25 cellular contexts compared by ENCODE assay signal in the genomic region with DNA sequence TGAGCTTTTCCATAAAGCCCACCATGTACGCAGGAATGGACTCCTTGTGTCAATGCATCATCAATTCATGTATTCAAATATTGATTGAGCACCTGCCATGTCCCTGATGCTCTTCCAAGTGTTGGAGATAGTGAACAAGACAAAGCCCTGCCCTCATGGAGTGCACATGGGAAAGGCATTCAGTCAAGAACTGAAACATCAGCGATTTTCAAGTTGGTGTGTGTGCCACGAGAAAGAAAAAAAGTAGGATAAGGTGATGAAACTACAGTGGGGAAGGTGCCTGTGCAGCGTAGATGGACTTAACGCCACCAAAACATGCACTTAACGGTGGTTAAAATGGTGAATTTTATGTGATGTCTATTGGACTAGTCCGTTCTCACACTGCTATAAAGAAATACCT.
DNase-seq lines count a peak whose midpoint lies in the region; ATAC-seq, FAIRE-seq and TF ChIP-seq lines count a peak whose summit lies in the region.
"Had no signal": no experiment of that assay in that cellular context is flagged by ENCODE, and none has a peak within 500 bp of the region (broad histone marks: within the 10 kb centered on the region; RNA-seq: fewer than 3 reads in every experiment).

No MANE protein-coding gene starts in this region.

- H3K4me1 ChIP-seq in HepG2 (ENCODE audit: insufficient read depth, low read length) (no peaks in the 10 kb centered on the region), right lobe of liver (peaks cover 0 to 7% (median 0%) of the 10 kb centered on the region in 4 donors), astrocyte (ENCODE audit: insufficient read depth, low read length) (peaks cover 8% of the 10 kb centered on the region)

- H3K79me2 ChIP-seq in HepG2 (ENCODE audit: insufficient read depth, low read length), result no peaks in the 10 kb centered on the region
- H3K79me2 ChIP-seq in astrocyte (ENCODE audit: insufficient read depth, low read length), result no peaks in the 10 kb centered on the region

- ATAC-seq in HepG2, result no peak
- no peak for ATAC-seq in right lobe of liver
- ATAC-seq: GM12878 had no signal

- BruUV-seq in HepG2 (replicated peaks; lab: Mats Ljungman, UMichigan), result no TSS peak

- no peak for DNase-seq in HepG2 (ENCODE audit: low spot score)
- no peak for DNase-seq in right lobe of liver
- DNase-seq in astrocyte (ENCODE audit: low read depth), result no peak
- peak; percentile 49 for DNase-seq in mesenteric fat pad (ENCODE audit: low spot score)
- DNase-seq in NOMO-1 treated with DMSO at 0.1 percent for 48 hours (lab: John Stamatoyannopoulos, UW; ENCODE audit: unreplicated experiment), result no peak
- no peak for DNase-seq in NCI-H446 (lab: John Stamatoyannopoulos, UW)
- DNase-seq: ACHN; BE2C; C1 segment of cervical spinal cord; CD4-positive, alpha-beta memory T cell; CD4-positive, CD25-positive, alpha-beta regulatory T cell; CD8-positive, alpha-beta memory T cell; COR-L47; DMS 273 treated with DMSO at 0.1 percent for 48 hours; DMS153; DMS53; DMS79; DND-41; GDM1 had no signal

- no peaks in the 10 kb centered on the region for H3K27me3 Mint-ChIP-seq in astrocyte (ENCODE audit: low read depth, unreplicated experiment)

- CTCF ChIA-PET in HepG2 (lab: Yijun Ruan, JAX; ENCODE audit: low intra/inter-chr PET ratio, low total read pairs), result no interaction called here

- no peak for TF ChIP-seq RAD21 in HepG2 (CRISPR knock-in tag; IDR thresholded peaks at IDR 0.05)

- H3K9me3 Mint-ChIP-seq in astrocyte (ENCODE audit: unreplicated experiment), result peaks cover 2% of the 10 kb centered on the region

- H3K9ac ChIP-seq in HepG2 (ENCODE audit: insufficient read depth, low read depth, low read length), result no peak overlapping the region
- no peak overlapping the region for H3K9ac ChIP-seq in astrocyte (ENCODE audit: low read length)
- H3K9ac ChIP-seq: BLaER1 had no signal

- POLR2A ChIA-PET in HepG2 (lab: Yijun Ruan, JAX), result no interaction called here

- H3K36me3 ChIP-seq in HepG2 (replicated peaks in 1 of 2; ENCODE audit: control insufficient read depth in 1 of 2, insufficient read depth in 2 of 2, low read length in 2 of 2) (no peaks in the 10 kb centered on the region), right lobe of liver (no peaks in the 10 kb centered on the region), astrocyte (ENCODE audit: insufficient read depth, low read length) (no peaks in the 10 kb centered on the region)
- H3K36me3 ChIP-seq: BE2C, BLaER1 had no signal

- WGBS in HepG2 (ENCODE audit: low lambda C conversion rate), result 5% methylated on average over 7 of the region's 7 CpGs
- WGBS in right lobe of liver (ENCODE audit: insufficient coverage, low coverage, low lambda C conversion rate, missing lambda C conversion rate), result 88% methylated on average over 7 of the region's 7 CpGs

- peaks cover 0 to 3% of the 10 kb centered on the region in 2 experiments; a peak in 2 of 5 replicates for H3K27me3 ChIP-seq in HepG2 (ENCODE audit: control insufficient read depth in 1 of 2, insufficient read depth in 2 of 2, low read length in 2 of 2)
- H3K27me3 ChIP-seq in right lobe of liver, result no peaks in the 10 kb centered on the region
- no peaks in the 10 kb centered on the region for H3K27me3 ChIP-seq in astrocyte (ENCODE audit: insufficient read depth, low read length)
- H3K27me3 ChIP-seq: BE2C, BLaER1 had no signal

- H3K4me3 ChIP-seq in HepG2 (replicated peaks in 1 of 3; ENCODE audit: insufficient read depth in 1 of 3, low read depth in 2 of 3, low read length in 3 of 3) (no peak overlapping the region), right lobe of liver (no peak overlapping the region), astrocyte (ENCODE audit: insufficient read depth, low read depth, low read length) (no peak overlapping the region)
- H3K4me3 ChIP-seq: BLaER1, GM12878 had no signal

- no peak overlapping the region for H3K27ac ChIP-seq in HepG2 (ENCODE audit: extremely low read length, insufficient read depth, low read length)
- no peak overlapping the region for H3K27ac ChIP-seq in right lobe of liver
- H3K27ac ChIP-seq in astrocyte (ENCODE audit: low read depth, low read length), result no peak overlapping the region
- H3K27ac ChIP-seq: 22Rv1, BLaER1 had no signal

- intact Hi-C loops in HepG2 (cut with micrococcal nuclease; ENCODE audit: unreplicated experiment), result no loop called here
- intact Hi-C loops in right lobe of liver (cut with DNase I), result no loop called here

- TF ChIP-seq POLR2A in HepG2 (IDR thresholded peaks at IDR 0.05; ENCODE audit: insufficient read depth in 1 of 2, low read depth in 2 of 2, low read length in 2 of 2) (no peak), right lobe of liver (IDR thresholded peaks at IDR 0.05) (no peak)

- H3K36me3 Mint-ChIP-seq in astrocyte (ENCODE audit: low read depth, unreplicated experiment), result peaks cover 1% of the 10 kb centered on the region
- H3K36me3 Mint-ChIP-seq: CD14-positive monocyte; CD4-positive, alpha-beta memory T cell; CD4-positive, CD25-positive, alpha-beta regulatory T cell; CD8-positive, alpha-beta memory T cell had no signal

- H3K9me3 ChIP-seq in HepG2 (ENCODE audit: low read length) (no peaks in the 10 kb centered on the region), right lobe of liver (no peaks in the 10 kb centered on the region), astrocyte (ENCODE audit: insufficient read depth, low read depth, low read length) (peaks cover 5% of the 10 kb centered on the region)
- H3K9me3 ChIP-seq: BE2C, BLaER1 had no signal

- TF ChIP-seq CTCF in HepG2 (CRISPR knock-in tag; IDR thresholded peaks at IDR 0.05), result no peak
- no peak for TF ChIP-seq CTCF in right lobe of liver (IDR thresholded peaks at IDR 0.05)
- no peak for TF ChIP-seq CTCF in astrocyte (IDR thresholded peaks at IDR 0.05; ENCODE audit: insufficient read depth, low read depth, low read length)

- H2AFZ ChIP-seq in HepG2 (ENCODE audit: low read length) (no peak overlapping the region), astrocyte (ENCODE audit: low read depth, low read length) (no peak overlapping the region)

- TF ChIP-seq EP300 in HepG2 (IDR thresholded peaks at IDR 0.05; ENCODE audit: low read depth in 2 of 2, low read length in 2 of 2) (no peak), HepG2 (CRISPR knock-in tag; IDR thresholded peaks at IDR 0.05; ENCODE audit: borderline replicate concordance) (no peak)

- H3K27ac Mint-ChIP-seq in astrocyte (ENCODE audit: unreplicated experiment), result no peak overlapping the region
- H3K27ac Mint-ChIP-seq: CD14-positive monocyte; CD4-positive, alpha-beta memory T cell; CD4-positive, CD25-positive, alpha-beta regulatory T cell; CD8-positive, alpha-beta memory T cell had no signal

- in situ Hi-C loops in HepG2 (cut with HindIII; ENCODE audit: extremely low pct_ligation_motif_present, low pct_unique_long_range_greater_than_20kb), result no loop called here

- H3K4me2 ChIP-seq in HepG2 (ENCODE audit: low read depth, low read length) (no peak overlapping the region), astrocyte (ENCODE audit: low read length) (no peak overlapping the region)
- H3K4me2 ChIP-seq: BLaER1 had no signal

- H4K20me1 ChIP-seq in HepG2 (ENCODE audit: insufficient read depth, low read length) (no peaks in the 10 kb centered on the region), astrocyte (ENCODE audit: insufficient read depth, low read length) (no peaks in the 10 kb centered on the region)
- H4K20me1 ChIP-seq: BLaER1 had no signal

- H3K4me1 Mint-ChIP-seq in astrocyte (ENCODE audit: low read depth, unreplicated experiment), result peaks cover 18% of the 10 kb centered on the region
- H3K4me1 Mint-ChIP-seq: CD14-positive monocyte; CD4-positive, CD25-positive, alpha-beta regulatory T cell; CD8-positive, alpha-beta memory T cell had no signal

- FAIRE-seq in HepG2 (lab: Jason Lieb, UNC), result no peak
- peak; percentile 54 for FAIRE-seq in astrocyte (lab: Jason Lieb, UNC)
- FAIRE-seq: GM12878, GM12892, GM18507 had no signal

- H3K4me3 Mint-ChIP-seq in astrocyte (ENCODE audit: unreplicated experiment), result no peak overlapping the region
- H3K4me3 Mint-ChIP-seq: CD14-positive monocyte; CD4-positive, alpha-beta memory T cell; CD4-positive, CD25-positive, alpha-beta regulatory T cell; CD8-positive, alpha-beta memory T cell had no signal

TF ChIP-seq in HepG2, 621 proteins besides CTCF, POLR2A, EP300 and RAD21:
- TF ChIP-seq MAFF (IDR thresholded peaks at IDR 0.05; ENCODE audit: low read depth, low read length) (peak; percentile 24; the same call in 1 of the 2 replicates), MAFK (conservative IDR thresholded peaks at IDR 0.05 in 1 of 2, IDR thresholded peaks at IDR 0.05 in 1 of 2; ENCODE audit: low read length in 2 of 2) (peak; percentile 44 to 56), ZNF317 (CRISPR knock-in tag; IDR thresholded peaks at IDR 0.05) (no peak)
